11 cellular contexts compared by ENCODE assay signal in genomic region chr10:775245-776075, GRCh38.
DNase-seq lines count a peak whose midpoint lies in the region; ATAC-seq and TF ChIP-seq lines count a peak whose summit lies in the region.
"Had no signal": no experiment of that assay in that cellular context is flagged by ENCODE, and none has a peak within 500 bp of the region (broad histone marks: within the 10 kb centered on the region; RNA-seq: fewer than 3 reads in every experiment).

No MANE protein-coding gene starts in this region.

- POLR2A ChIA-PET in PC-3 (lab: Charles Lee; ENCODE audit: unreplicated experiment), result no interaction called here

- H3K4me2 ChIP-seq in PC-3 (ENCODE audit: low read length), result no peak overlapping the region

- no peak overlapping the region for H3K9ac ChIP-seq in PC-3 (ENCODE audit: low read length)

- in situ Hi-C loops in GM13977 (cut with MboI; ENCODE audit: low pct_unique_long_range_greater_than_20kb, low sequenced_read_pairs, unreplicated experiment), result no loop called here

- H3K36me3 ChIP-seq in PC-3 (ENCODE audit: low read depth, low read length), result no peaks in the 10 kb centered on the region
- no peaks in the 10 kb centered on the region for H3K36me3 ChIP-seq in tibial nerve

- no peaks in the 10 kb centered on the region for H3K4me1 Mint-ChIP-seq in stimulated activated memory B cell treated with anti-CD40 and anti-IgM and Interleukin-4, amounts not matched to agents 10 μg/mL and 1 μg/mL and 100 μg/mL, for 72 hours
- H3K4me1 Mint-ChIP-seq: IgD-negative memory B cell, mesothelial cell of epicardium, T-cell had no signal

- H3K4me3 ChIP-seq in PC-3 (ENCODE audit: low read length) (no peak overlapping the region), fibroblast of pulmonary artery (replicated peaks; ENCODE audit: low read depth, low read length) (no peak overlapping the region), tibial nerve (no peak overlapping the region)

- H3K9me2 ChIP-seq in PC-3 (replicated peaks; ENCODE audit: low read length), result no peaks in the 10 kb centered on the region

- intact Hi-C loops in PC-3 (cut with micrococcal nuclease), result no loop called here

- ATAC-seq in PC-3 (peak; percentile 84), GM18907 (IDR thresholded peaks at IDR 0.05; ENCODE audit: unreplicated experiment) (no peak)
- peak; percentile 44 for ATAC-seq in stimulated activated memory B cell treated with anti-CD40 and anti-IgM and Interleukin-4, amounts not matched to agents 10 μg/mL and 1 μg/mL and 100 μg/mL, for 72 hours

- CTCF ChIA-PET in PC-3 (lab: Charles Lee), result no interaction called here

- no peaks in the 10 kb centered on the region for H3K4me1 ChIP-seq in PC-3 (ENCODE audit: insufficient read depth, low read length)
- no peaks in the 10 kb centered on the region for H3K4me1 ChIP-seq in tibial nerve

- no peak overlapping the region for H2AFZ ChIP-seq in PC-3 (ENCODE audit: low read length)

- DNase-seq in GM13977 (ENCODE audit: low spot score) (peak; percentile 17), PC-3 (peak; percentile 31), fibroblast of pulmonary artery (ENCODE audit: low read depth) (peak; percentile 26), tibial nerve (ENCODE audit: low spot score in 2 of 2) (no peak)
- no peak for DNase-seq in stimulated activated CD4-positive, alpha-beta T cell treated with anti-CD3 and anti-CD28 coated beads, Interleukin-15, amount 100 ng/mL, for 24 hours
- DNase-seq: NCI-H526 treated with DMSO at 0.1 percent for 48 hours, T-cell had no signal

- TF ChIP-seq POLR2A in tibial nerve (IDR thresholded peaks at IDR 0.05), result no peak

- BruUV-seq in PC-3 (replicated peaks; lab: Mats Ljungman, UMichigan), result no TSS peak

- H3K9me3 ChIP-seq in PC-3 (ENCODE audit: low read length) (no peaks in the 10 kb centered on the region), tibial nerve (peaks cover 0 to 7% (median 0%) of the 10 kb centered on the region in 4 donors)

- no peaks in the 10 kb centered on the region for H3K36me3 Mint-ChIP-seq in stimulated activated memory B cell treated with anti-CD40 and anti-IgM and Interleukin-4, amounts not matched to agents 10 μg/mL and 1 μg/mL and 100 μg/mL, for 72 hours
- H3K36me3 Mint-ChIP-seq: IgD-negative memory B cell, mesothelial cell of epicardium, T-cell had no signal

- no peaks in the 10 kb centered on the region for H3K79me2 ChIP-seq in PC-3 (ENCODE audit: low read length)

- H3K27me3 ChIP-seq in PC-3 (ENCODE audit: low read length) (no peaks in the 10 kb centered on the region), tibial nerve (no peaks in the 10 kb centered on the region)

- H4K20me1 ChIP-seq in PC-3 (ENCODE audit: low read length), result no peaks in the 10 kb centered on the region

- H3K27ac Mint-ChIP-seq in stimulated activated memory B cell treated with anti-CD40 and anti-IgM and Interleukin-4, amounts not matched to agents 10 μg/mL and 1 μg/mL and 100 μg/mL, for 72 hours, result no peak overlapping the region
- H3K27ac Mint-ChIP-seq: IgD-negative memory B cell, mesothelial cell of epicardium, T-cell had no signal

- no peaks in the 10 kb centered on the region for H3F3A ChIP-seq in PC-3 (ENCODE audit: low read length, unreplicated experiment)

- peaks cover 2% of the 10 kb centered on the region for H3K9me3 Mint-ChIP-seq in stimulated activated memory B cell treated with anti-CD40 and anti-IgM and Interleukin-4, amounts not matched to agents 10 μg/mL and 1 μg/mL and 100 μg/mL, for 72 hours
- H3K9me3 Mint-ChIP-seq: T-cell had no signal

- peaks cover 25% of the 10 kb centered on the region for H3K27me3 Mint-ChIP-seq in stimulated activated memory B cell treated with anti-CD40 and anti-IgM and Interleukin-4, amounts not matched to agents 10 μg/mL and 1 μg/mL and 100 μg/mL, for 72 hours

- 81 to 88% methylated on average over 36 to 37 of the region's 38 CpGs for WGBS in tibial nerve, 2 donors

- TF ChIP-seq CTCF in GM13977 (IDR thresholded peaks at IDR 0.05; ENCODE audit: extremely low read depth, insufficient read depth, missing control alignments), result no peak
- TF ChIP-seq CTCF in PC-3 (conservative IDR thresholded peaks at IDR 0.05; ENCODE audit: low read depth, low read length), result no peak
- no peak for TF ChIP-seq CTCF in fibroblast of pulmonary artery (IDR thresholded peaks at IDR 0.05; ENCODE audit: low read length, missing control alignments)
- TF ChIP-seq CTCF in tibial nerve (IDR thresholded peaks at IDR 0.05), result no peak

- TF ChIP-seq EP300 in tibial nerve (IDR thresholded peaks at IDR 0.05), result no peak

- H3K4me3 Mint-ChIP-seq in stimulated activated memory B cell treated with anti-CD40 and anti-IgM and Interleukin-4, amounts not matched to agents 10 μg/mL and 1 μg/mL and 100 μg/mL, for 72 hours, result no peak overlapping the region
- H3K4me3 Mint-ChIP-seq: IgD-negative memory B cell, mesothelial cell of epicardium, T-cell had no signal

- H3K27ac ChIP-seq in PC-3 (ENCODE audit: low read length) (no peak overlapping the region), tibial nerve (no peak overlapping the region)

Comparison
In these comparisons a context has a peak if more than half of its experiments do, and no peak if none do; other contexts are left out.
1. DNase-seq: peak in GM13977 (single experiment), PC-3 (single experiment) and fibroblast of pulmonary artery (single experiment); none in stimulated activated CD4-positive, alpha-beta T cell treated with anti-CD3 and anti-CD28 coated beads, Interleukin-15, amount 100 ng/mL, for 24 hours (single experiment) and tibial nerve (0 of 2).